Comparison of ENCODE assay signal across 13 cellular contexts in genomic region chr2:215409331-215410127, GRCh38. TPM values are rescaled to one million over a fixed set of nuclear protein-coding genes. Genes with fewer than 3 reads are reported as not detected.
DNase-seq lines count a peak whose midpoint lies in the region; ATAC-seq, FAIRE-seq and TF ChIP-seq lines count a peak whose summit lies in the region.
"Had no signal": no experiment of that assay in that cellular context is flagged by ENCODE, and none has a peak within 500 bp of the region (broad histone marks: within the 10 kb centered on the region; RNA-seq: fewer than 3 reads in every experiment).

No MANE protein-coding gene starts in this region.

- FAIRE-seq in A549 (lab: Jason Lieb, UNC) = no peak

- peaks cover 86% of the 10 kb centered on the region for H3K36me3 Mint-ChIP-seq in nephron progenitor cell (ENCODE audit: low read depth)
- H3K36me3 Mint-ChIP-seq: CD8-positive, alpha-beta T cell; IgD-negative memory B cell had no signal

- POLR2A ChIA-PET in A549 (lab: Yijun Ruan, JAX) = no interaction called here

- H3K4me3 Mint-ChIP-seq in nephron progenitor cell = no peak overlapping the region
- H3K4me3 Mint-ChIP-seq: CD8-positive, alpha-beta T cell; IgD-negative memory B cell had no signal

- peaks cover 96% of the 10 kb centered on the region for H3K36me3 ChIP-seq in brain microvascular endothelial cell (replicated peaks)
- no peaks in the 10 kb centered on the region for H3K36me3 ChIP-seq in BE2C

- no peaks in the 10 kb centered on the region for H3K9me3 Mint-ChIP-seq in nephron progenitor cell
- H3K9me3 Mint-ChIP-seq: CD8-positive, alpha-beta T cell had no signal

- no peak overlapping the region for H3K4me2 ChIP-seq in A549

- H3K9me3 ChIP-seq in A549 (no peaks in the 10 kb centered on the region), BE2C (no peaks in the 10 kb centered on the region)

- no peak for TF ChIP-seq EP300 in A549 (IDR thresholded peaks at IDR 0.05)

- H3K4me1 ChIP-seq in A549 (peaks cover 48% of the 10 kb centered on the region), BE2C (no peaks in the 10 kb centered on the region)

- H3K4me1 Mint-ChIP-seq in nephron progenitor cell = no peaks in the 10 kb centered on the region
- H3K4me1 Mint-ChIP-seq: IgD-negative memory B cell had no signal

- CTCF ChIA-PET in A549 (lab: Yijun Ruan, JAX) = interaction anchor here (0.5 to 1.3 kb wide), 6 partner anchors 15 to 511 kb away, joined by 3 to 4 read pairs (median 3); no protein-coding TSS in a partner anchor

- TF ChIP-seq RAD21 in A549 (conservative IDR thresholded peaks at IDR 0.05 in 1 of 2, IDR thresholded peaks at IDR 0.05 in 1 of 2) = no peak

- DNase-seq in A549 (ENCODE audit: low read depth in 1 of 2, low spot score in 1 of 2) = no peak
- peak; percentile 51 for DNase-seq in HK-2 (ENCODE audit: unreplicated experiment)
- DNase-seq in brain microvascular endothelial cell = peak; percentile 56
- DNase-seq in nephron progenitor cell = no peak
- DNase-seq in AG08395 (ENCODE audit: low spot score) = no peak
- no peak for DNase-seq in left ventricle myocardium superior
- DNase-seq in HPDE6-E6E7 (ENCODE audit: extremely low spot score) = no peak
- DNase-seq in BE2C = no peak
- DNase-seq: CD8-positive, alpha-beta T cell; dermis blood vessel endothelial cell; OCI-M1 had no signal

- intact Hi-C loops in left ventricle myocardium superior (cut with micrococcal nuclease) = no loop called here

- H3K27ac Mint-ChIP-seq in nephron progenitor cell = peak overlapping the region; percentile 19
- H3K27ac Mint-ChIP-seq: CD8-positive, alpha-beta T cell; IgD-negative memory B cell had no signal

- H3K4me3 ChIP-seq in A549 = no peak overlapping the region
- no peak overlapping the region for H3K4me3 ChIP-seq in brain microvascular endothelial cell (ENCODE audit: low read depth, low read length)
- H3K4me3 ChIP-seq in BE2C (ENCODE audit: low read depth, low read length) = no peak overlapping the region
- H3K4me3 ChIP-seq: lung had no signal

- WGBS in A549 (ENCODE audit: missing lambda C conversion rate) = 86% methylated on average over 18 of the region's 18 CpGs

- TF ChIP-seq CTCF in A549 (IDR thresholded peaks at IDR 0.05) (no peak), brain microvascular endothelial cell (IDR thresholded peaks at IDR 0.05; ENCODE audit: low read depth, low read length, missing control alignments) (no peak), nephron progenitor cell (IDR thresholded peaks at IDR 0.05) (no peak), BE2C (IDR thresholded peaks at IDR 0.05; ENCODE audit: low read depth, low read length) (no peak)

- H3K27me3 ChIP-seq in brain microvascular endothelial cell (replicated peaks) (no peaks in the 10 kb centered on the region), BE2C (no peaks in the 10 kb centered on the region)

- peak overlapping the region; percentile 67 to 85 for H3K27ac ChIP-seq in A549
- H3K27ac ChIP-seq in brain microvascular endothelial cell = peak overlapping the region; percentile 56

- in situ Hi-C loops in brain microvascular endothelial cell (cut with HindIII; ENCODE audit: low pct_ligation_motif_present, low sequenced_read_pairs) = no loop called here

- ATAC-seq in A549 (no peak), left ventricle myocardium superior (no peak)
- ATAC-seq: CD8-positive, alpha-beta T cell had no signal

- no peaks in the 10 kb centered on the region for H3K27me3 Mint-ChIP-seq in nephron progenitor cell (ENCODE audit: low read depth, poor library complexity)

- TF ChIP-seq POLR2A in A549 (IDR thresholded peaks at IDR 0.05; ENCODE audit: low read length) = no peak

TF ChIP-seq in A549, 52 proteins besides CTCF, POLR2A, EP300 and RAD21:
- no peak for TF ChIP-seq KDM1A (IDR thresholded peaks at IDR 0.05; ENCODE audit: low read depth)
- no peak for TF ChIP-seq MAFK (IDR thresholded peaks at IDR 0.05; ENCODE audit: partially characterized antibody)
- TF ChIP-seq, protein P1, sequence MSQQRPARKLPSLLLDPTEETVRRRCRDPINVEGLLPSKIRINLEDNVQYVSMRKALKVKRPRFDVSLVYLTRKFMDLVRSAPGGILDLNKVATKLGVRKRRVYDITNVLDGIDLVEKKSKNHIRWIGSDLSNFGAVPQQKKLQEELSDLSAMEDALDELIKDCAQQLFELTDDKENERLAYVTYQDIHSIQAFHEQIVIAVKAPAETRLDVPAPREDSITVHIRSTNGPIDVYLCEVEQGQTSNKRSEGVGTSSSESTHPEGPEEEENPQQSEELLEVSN (IDR thresholded peaks at IDR 0.05; ENCODE audit: borderline replicate concordance, low read depth) = no peak
- TF ChIP-seq ZC3H11A (IDR thresholded peaks at IDR 0.05) = no peak
- no peak for TF ChIP-seq FOXS1 (CRISPR knock-in tag; IDR thresholded peaks at IDR 0.05)
- no peak for TF ChIP-seq POLR2AphosphoS2 (conservative IDR thresholded peaks at IDR 0.05; ENCODE audit: low read length)
- TF ChIP-seq ESRRA (IDR thresholded peaks at IDR 0.05; ENCODE audit: borderline replicate concordance, low read length) = no peak
- no peak for TF ChIP-seq CBX2 (IDR thresholded peaks at IDR 0.05; ENCODE audit: borderline replicate concordance, low read depth)
- TF ChIP-seq NR3C1 (IDR thresholded peaks at IDR 0.05) = no peak
- TF ChIP-seq EHF (CRISPR knock-in tag; IDR thresholded peaks at IDR 0.05) = no peak
- TF ChIP-seq NPAS2 (CRISPR knock-in tag; IDR thresholded peaks at IDR 0.05; ENCODE audit: borderline replicate concordance) = no peak
- TF ChIP-seq REST (IDR thresholded peaks at IDR 0.05) = no peak
- no peak for TF ChIP-seq BCL3 (IDR thresholded peaks at IDR 0.05)
- no peak for TF ChIP-seq CHD4 (IDR thresholded peaks at IDR 0.05; ENCODE audit: borderline replicate concordance)
- TF ChIP-seq MAZ (IDR thresholded peaks at IDR 0.05; ENCODE audit: borderline replicate concordance, low read depth, low read length) = no peak
- TF ChIP-seq RARB (CRISPR knock-in tag; IDR thresholded peaks at IDR 0.05) = no peak
- TF ChIP-seq MAX (IDR thresholded peaks at IDR 0.05) = no peak
- no peak for TF ChIP-seq ZNF302 (CRISPR knock-in tag; IDR thresholded peaks at IDR 0.05)
- no peak for TF ChIP-seq RFX5 (IDR thresholded peaks at IDR 0.05)
- TF ChIP-seq, protein P2, sequence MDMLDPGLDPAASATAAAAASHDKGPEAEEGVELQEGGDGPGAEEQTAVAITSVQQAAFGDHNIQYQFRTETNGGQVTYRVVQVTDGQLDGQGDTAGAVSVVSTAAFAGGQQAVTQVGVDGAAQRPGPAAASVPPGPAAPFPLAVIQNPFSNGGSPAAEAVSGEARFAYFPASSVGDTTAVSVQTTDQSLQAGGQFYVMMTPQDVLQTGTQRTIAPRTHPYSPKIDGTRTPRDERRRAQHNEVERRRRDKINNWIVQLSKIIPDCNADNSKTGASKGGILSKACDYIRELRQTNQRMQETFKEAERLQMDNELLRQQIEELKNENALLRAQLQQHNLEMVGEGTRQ (IDR thresholded peaks at IDR 0.05) = no peak

RNA-seq across cellular contexts. Expression of gene FN1, which starts 26.3 kb away (rescaled TPM):
- 500 and 982 TPM in 2 replicates for polyA plus RNA-seq in A549 (2011; rRNA removed)
- 90.1 and 100 TPM in 2 replicates for polyA plus RNA-seq in A549 (2012; cell fraction: cytosol; rRNA removed)
- polyA plus RNA-seq in A549 (2012; cell fraction: nucleus; rRNA removed) = 388 and 415 TPM in 2 replicates
- polyA plus RNA-seq in A549 (2017; fragmentation: RNase III; extraction: RNeasy Plus Mini Kit Qiagen cat#74134 plus additional on column Dnase treatment) = 157 to 223 TPM (median 203 TPM) in 3 replicates
- polyA minus RNA-seq in A549 (2011; rRNA and poly(A)+ RNA removed) = 1,062 and 1,397 TPM in 2 replicates
- total RNA-seq in left ventricle myocardium superior = 68.9 TPM
- 3.9 TPM for polyA plus RNA-seq in BE2C (2012; ENCODE audit: insufficient read depth, insufficient read length, low read depth)
- total RNA-seq: CD8-positive, alpha-beta T cell had no signal

Comparison
In these comparisons a context has a peak if more than half of its experiments do, and no peak if none do; other contexts are left out.
1. DNase-seq: peak in HK-2 (single experiment) and brain microvascular endothelial cell (single experiment); none in A549 (0 of 2), nephron progenitor cell (single experiment), AG08395 (single experiment), left ventricle myocardium superior (single experiment), HPDE6-E6E7 (single experiment) and BE2C (single experiment).